In the genomic region with DNA sequence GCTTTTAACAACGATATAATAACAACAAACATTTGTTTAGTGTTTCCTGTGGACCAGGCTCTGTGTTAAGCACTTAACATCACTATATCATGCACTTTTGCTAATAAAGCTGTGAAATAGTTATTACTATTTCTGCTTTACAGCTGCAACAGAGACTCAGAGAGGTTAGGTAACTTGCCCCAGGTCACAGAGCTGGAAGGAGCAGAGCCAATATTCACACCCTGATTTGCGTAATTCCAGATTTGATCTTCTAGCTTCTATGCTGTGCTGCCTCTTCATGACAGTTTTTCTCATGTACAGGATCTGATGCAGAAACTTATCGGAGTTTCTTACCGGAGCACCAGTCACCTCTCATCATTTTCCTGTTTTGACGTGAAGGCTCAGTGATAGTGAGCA, we compare ENCODE assay signal across 1 cellular context.
A peak's percentile ranks its signal among the peaks of the same experiment; 100 is the strongest.
TF ChIP-seq lines count a peak whose summit lies in the region.

No MANE protein-coding gene starts in this region.

TF ChIP-seq in K562, 482 proteins besides CTCF, POLR2A, EP300 and RAD21 (continued from another document):
- no peak for TF ChIP-seq CBX3 (IDR thresholded peaks at IDR 0.05; ENCODE audit: borderline replicate concordance in 1 of 2, low read length in 2 of 2)
- TF ChIP-seq ZFP36 (IDR thresholded peaks at IDR 0.05; ENCODE audit: low read depth, low read length, partially characterized antibody): peak; percentile 73
- TF ChIP-seq KDM1A (IDR thresholded peaks at IDR 0.05): peak; percentile 56 to 67
- peak; percentile 46 for TF ChIP-seq BRD9 (IDR thresholded peaks at IDR 0.05; ENCODE audit: low read depth, partially characterized antibody)
- TF ChIP-seq ZFPM2 (CRISPR knock-in tag; IDR thresholded peaks at IDR 0.05): no peak
- 0 out of 2 replicates have a peak, but pooled peaks have one; percentile 33 for TF ChIP-seq MECOM (CRISPR knock-in tag; IDR thresholded peaks at IDR 0.05)
- peak; percentile 54 for TF ChIP-seq CBFA2T3 (IDR thresholded peaks at IDR 0.05)
- peak; percentile 71 for TF ChIP-seq BCOR (IDR thresholded peaks at IDR 0.05)
- TF ChIP-seq SNIP1 (IDR thresholded peaks at IDR 0.05; ENCODE audit: low read depth): no peak
